21 cellular contexts compared by ENCODE assay signal in genomic region chr16:78515421-78515820, GRCh38.
"Had no signal": no experiment of that assay in that cellular context is flagged by ENCODE, and none has a peak within 500 bp of the region (broad histone marks: within the 10 kb centered on the region; RNA-seq: fewer than 3 reads in every experiment).

No MANE protein-coding gene starts in this region.

- H3K9ac ChIP-seq: neural progenitor cell, parathyroid adenoma had no signal

- H3K27me3 ChIP-seq: neural progenitor cell, neutrophil, right lobe of liver, suprapubic skin, tibial artery, vagina had no signal

- ATAC-seq: left cardiac atrium; left lobe of liver; lower lobe of right lung; naive thymus-derived CD8-positive, alpha-beta T cell; psoas muscle; right lobe of liver; stimulated activated effector memory CD8-positive, alpha-beta T cell treated with anti-CD3 and anti-CD28 coated beads, Interleukin-12 subunit alpha, Interleukin-12 subunit beta, amount 100 ng/mL, for 72 hours had no signal

- H3K4me1 ChIP-seq: lower lobe of right lung, neural progenitor cell, psoas muscle, right lobe of liver, suprapubic skin, tibial artery, vagina had no signal

- H3K79me2 ChIP-seq: parathyroid adenoma had no signal

- H3K4me2 ChIP-seq: neural progenitor cell had no signal

- H3K36me3 ChIP-seq: lower lobe of right lung, neural progenitor cell, neutrophil, right lobe of liver, suprapubic skin, thoracic aorta, tibial artery, vagina had no signal

- H3K9me3 ChIP-seq: lower lobe of right lung, neutrophil, psoas muscle, right lobe of liver, suprapubic skin, thoracic aorta, tibial artery, vagina had no signal

- H3K4me3 ChIP-seq: lower lobe of right lung, neural progenitor cell, psoas muscle, right lobe of liver, suprapubic skin, thoracic aorta, tibial artery, vagina had no signal

- H2AFZ ChIP-seq: neural progenitor cell, parathyroid adenoma had no signal

- H3K27ac ChIP-seq: lower lobe of right lung, neural progenitor cell, neutrophil, parathyroid adenoma, psoas muscle, right lobe of liver, suprapubic skin, thoracic aorta, tibial artery, vagina had no signal

- DNase-seq: hippocampal formation; kidney glomerular epithelial cell; left cardiac atrium; lower lobe of right lung; mammary epithelial cell; mesenchymal stem cell; naive thymus-derived CD8-positive, alpha-beta T cell; occipital lobe; psoas muscle; right lobe of liver; stimulated activated CD4-positive, alpha-beta T cell treated with anti-CD3 and anti-CD28 coated beads, Interleukin-4, amount 100 ng/mL, for 24 hours; stimulated activated naive CD4-positive, alpha-beta T cell; tibial artery had no signal
